22 cellular contexts compared by ENCODE assay signal in genomic region chr4:83408958-83409357, GRCh38.
"Had no signal": no experiment of that assay in that cellular context is flagged by ENCODE, and none has a peak within 500 bp of the region (broad histone marks: within the 10 kb centered on the region; RNA-seq: fewer than 3 reads in every experiment).

No MANE protein-coding gene starts in this region.

- H3K27me3 Mint-ChIP-seq: activated CD4-positive, alpha-beta memory T cell treated with anti-CD3 and anti-CD28 coated beads, Interleukin-2, amount 10 ng/mL, durations not matched to agents 7 days and 5 days; activated CD4-positive, alpha-beta T cell treated with anti-CD3 and anti-CD28 coated beads, Interleukin-2, amount 10 ng/mL, durations not matched to agents 24 days and 14 days; progenitor cell of endocrine pancreas had no signal

- ATAC-seq: activated CD4-positive, CD25-positive, alpha-beta regulatory T cell treated with anti-CD3 and anti-CD28 coated beads, Interleukin-2, amount 50 U/mL, for 24 hours; body of pancreas; left lobe of liver; lower lobe of right lung; natural killer cell had no signal

- DNase-seq: activated CD4-positive, alpha-beta memory T cell treated with anti-CD3 and anti-CD28 coated beads, Interleukin-2, amount 10 ng/mL, durations not matched to agents 7 days and 5 days; activated naive CD4-positive, alpha-beta T cell treated with Interleukin-2 at 50 U/mL for 16 hours; activated T-cell treated with anti-CD3 and anti-CD28 coated beads, Interleukin-2, amount 50 U/mL, for 1 hour; body of pancreas; dermis blood vessel endothelial cell; effector CD8-positive, alpha-beta T cell; foreskin melanocyte; kidney; lower lobe of right lung; natural killer cell; spleen; stimulated activated CD4-positive, alpha-beta T cell treated with anti-CD3 and anti-CD28 coated beads, Interleukin-4, amount 100 ng/mL, for 24 hours; stimulated activated naive CD4-positive, alpha-beta T cell treated with Interleukin-2 at 50 U/mL for 16 hours; substantia nigra; SW 1271; thyroid gland had no signal

- H3K27ac Mint-ChIP-seq: activated CD4-positive, alpha-beta memory T cell treated with anti-CD3 and anti-CD28 coated beads, Interleukin-2, amount 10 ng/mL, durations not matched to agents 7 days and 5 days; activated CD4-positive, alpha-beta T cell treated with anti-CD3 and anti-CD28 coated beads, Interleukin-2, amount 10 ng/mL, durations not matched to agents 24 days and 14 days; natural killer cell; progenitor cell of endocrine pancreas; T-helper 2 cell treated with Interferon-gamma antibody and Interleukin-4, amounts not matched to agents 5 μg/mL and 100 μg/mL, for 36 hours had no signal

- H3K4me3 ChIP-seq: body of pancreas, cardiac muscle cell, lower lobe of right lung, spleen, thyroid gland had no signal

- H3K9me3 Mint-ChIP-seq: activated CD4-positive, alpha-beta memory T cell treated with anti-CD3 and anti-CD28 coated beads, Interleukin-2, amount 10 ng/mL, durations not matched to agents 7 days and 5 days; activated CD4-positive, alpha-beta T cell treated with anti-CD3 and anti-CD28 coated beads, Interleukin-2, amount 10 ng/mL, durations not matched to agents 24 days and 14 days; natural killer cell; T-helper 2 cell treated with Interferon-gamma antibody and Interleukin-4, amounts not matched to agents 5 μg/mL and 100 μg/mL, for 36 hours had no signal

- H3K4me3 Mint-ChIP-seq: activated CD4-positive, alpha-beta memory T cell treated with anti-CD3 and anti-CD28 coated beads, Interleukin-2, amount 10 ng/mL, durations not matched to agents 7 days and 5 days; activated CD4-positive, alpha-beta T cell treated with anti-CD3 and anti-CD28 coated beads, Interleukin-2, amount 10 ng/mL, durations not matched to agents 24 days and 14 days; natural killer cell; T-helper 2 cell treated with Interferon-gamma antibody and Interleukin-4, amounts not matched to agents 5 μg/mL and 100 μg/mL, for 36 hours had no signal

- H3K4me1 Mint-ChIP-seq: activated CD4-positive, alpha-beta memory T cell treated with anti-CD3 and anti-CD28 coated beads, Interleukin-2, amount 10 ng/mL, durations not matched to agents 7 days and 5 days; activated CD4-positive, alpha-beta T cell treated with anti-CD3 and anti-CD28 coated beads, Interleukin-2, amount 10 ng/mL, durations not matched to agents 24 days and 14 days had no signal
